ENCODE assay signal across 12 cellular contexts in genomic region chr2:241775223-241776177, GRCh38. TPM values are rescaled to one million over a fixed set of nuclear protein-coding genes. Genes with fewer than 3 reads are reported as not detected.
A peak's percentile ranks its signal among the peaks of the same experiment; 100 is the strongest.
DNase-seq lines count a peak whose midpoint lies in the region; ATAC-seq and TF ChIP-seq lines count a peak whose summit lies in the region.
"Had no signal": no experiment of that assay in that cellular context is flagged by ENCODE, and none has a peak within 500 bp of the region (broad histone marks: within the 10 kb centered on the region; RNA-seq: fewer than 3 reads in every experiment).

No MANE protein-coding gene starts in this region.

- no peak overlapping the region for H3K4me3 ChIP-seq in WERI-Rb-1 (ENCODE audit: low read depth, low read length)

- H3K4me3 Mint-ChIP-seq in mesothelial cell of epicardium (no peak overlapping the region), progenitor cell of endocrine pancreas (ENCODE audit: low read depth) (no peak overlapping the region)
- H3K4me3 Mint-ChIP-seq: CD4-positive, CD25-positive, alpha-beta regulatory T cell; nephron had no signal

- H3K4me1 Mint-ChIP-seq in mesothelial cell of epicardium (peaks cover 24% of the 10 kb centered on the region), progenitor cell of endocrine pancreas (ENCODE audit: low read depth) (no peaks in the 10 kb centered on the region)

- no peaks in the 10 kb centered on the region for H3K36me3 ChIP-seq in WERI-Rb-1

- intact Hi-C loops in posterior vena cava (cut with DNase I): loop anchor here in 1 of 2 donors (10.0 kb wide), 1 partner anchor 99 kb away; no protein-coding TSS in a partner anchor

- TF ChIP-seq CTCF in WERI-Rb-1 (IDR thresholded peaks at IDR 0.05; ENCODE audit: low read depth, low read length) (no peak), mesothelial cell of epicardium (IDR thresholded peaks at IDR 0.05; ENCODE audit: unreplicated experiment) (no peak), progenitor cell of endocrine pancreas (IDR thresholded peaks at IDR 0.05; ENCODE audit: unreplicated experiment) (no peak)

- peak; percentile 21 for DNase-seq in 8988T
- peak; percentile 21 for DNase-seq in GM03348 (ENCODE audit: low spot score)
- peak; percentile 6 for DNase-seq in WERI-Rb-1
- DNase-seq in mesothelial cell of epicardium (ENCODE audit: low spot score in 2 of 2, unreplicated experiment in 2 of 2): peak in 1 of 2 experiments; percentile 34
- no peak for DNase-seq in posterior vena cava (ENCODE audit: low spot score)
- DNase-seq in progenitor cell of endocrine pancreas (ENCODE audit: low spot score, unreplicated experiment): no peak
- DNase-seq: CD4-positive, CD25-positive, alpha-beta regulatory T cell; NCI-H526 treated with DMSO at 0.1 percent for 48 hours; stimulated activated naive CD4-positive, alpha-beta T cell treated with Interleukin-2 at 50 U/mL for 16 hours had no signal

- no peak overlapping the region for H3K27ac ChIP-seq in WERI-Rb-1

- no peaks in the 10 kb centered on the region for H3K9me3 ChIP-seq in WERI-Rb-1 (ENCODE audit: severe bottlenecking)

- H3K27ac Mint-ChIP-seq in mesothelial cell of epicardium (peak overlapping the region; percentile 12), progenitor cell of endocrine pancreas (no peak overlapping the region)
- H3K27ac Mint-ChIP-seq: CD4-positive, CD25-positive, alpha-beta regulatory T cell had no signal

- H3K9me3 Mint-ChIP-seq in mesothelial cell of epicardium: peaks cover 1% of the 10 kb centered on the region
- no peaks in the 10 kb centered on the region for H3K9me3 Mint-ChIP-seq in progenitor cell of endocrine pancreas (ENCODE audit: low read depth)
- H3K9me3 Mint-ChIP-seq: CD4-positive, CD25-positive, alpha-beta regulatory T cell had no signal

- H3K36me3 Mint-ChIP-seq in mesothelial cell of epicardium (no peaks in the 10 kb centered on the region), progenitor cell of endocrine pancreas (ENCODE audit: insufficient read depth) (no peaks in the 10 kb centered on the region)
- H3K36me3 Mint-ChIP-seq: CD4-positive, CD25-positive, alpha-beta regulatory T cell had no signal

- no peak for ATAC-seq in HG03442 (IDR thresholded peaks at IDR 0.05; ENCODE audit: unreplicated experiment)
- ATAC-seq in GM18505 (IDR thresholded peaks at IDR 0.05; ENCODE audit: unreplicated experiment): no peak

- TF ChIP-seq POLR2A in GM18505 (IDR thresholded peaks at IDR 0.05; ENCODE audit: borderline replicate concordance, extremely low read depth, insufficient read depth, insufficient read length): no peak

- H3K27me3 Mint-ChIP-seq in mesothelial cell of epicardium (ENCODE audit: low read depth): no peaks in the 10 kb centered on the region
- H3K27me3 Mint-ChIP-seq in progenitor cell of endocrine pancreas: peaks cover 2% of the 10 kb centered on the region
- H3K27me3 Mint-ChIP-seq: CD4-positive, CD25-positive, alpha-beta regulatory T cell had no signal

- no peaks in the 10 kb centered on the region for H3K27me3 ChIP-seq in WERI-Rb-1 (ENCODE audit: insufficient read depth, low read depth, severe bottlenecking)

RNA-seq across cellular contexts. Expression of gene GAL3ST2, which starts 1.1 kb away (rescaled TPM):
- 0.86 to 1.1 TPM (median 1.1 TPM) in 3 replicates for total RNA-seq in mesothelial cell of epicardium
- total RNA-seq in posterior vena cava: not detected
- total RNA-seq in progenitor cell of endocrine pancreas: 0.51 and 0.84 TPM in 2 replicates

RNA-seq across cellular contexts. Expression of gene NEU4, which starts 33.5 kb away (rescaled TPM):
- total RNA-seq in mesothelial cell of epicardium: 0.87 to 1.8 TPM (median 1.7 TPM) in 3 replicates
- under 1 TPM in 1 of 2 donors, not detected in 1; 0.38 TPM for total RNA-seq in posterior vena cava
- total RNA-seq in progenitor cell of endocrine pancreas: 1.3 and 1.4 TPM in 2 replicates

RNA-seq across cellular contexts. Expression of gene D2HGDH, which starts 41.1 kb away (rescaled TPM):
- 55.5 to 60.3 TPM (median 56.6 TPM) in 3 replicates for total RNA-seq in mesothelial cell of epicardium
- total RNA-seq in posterior vena cava: 10 to 100 TPM; 12.4 to 18.8 TPM
- 28.8 and 34.8 TPM in 2 replicates for total RNA-seq in progenitor cell of endocrine pancreas

Comparison
In these comparisons a context has a peak if more than half of its experiments do, and no peak if none do; other contexts are left out.
1. DNase-seq: peak in 8988T (single experiment), GM03348 (single experiment) and WERI-Rb-1 (single experiment); none in posterior vena cava (single experiment) and progenitor cell of endocrine pancreas (single experiment).